Comparison of ENCODE assay signal across 9 cellular contexts in genomic region chr16:8866884-8867482, GRCh38. TPM values are rescaled to one million over a fixed set of nuclear protein-coding genes. Genes with fewer than 3 reads are reported as not detected.
DNase-seq lines count a peak whose midpoint lies in the region; ATAC-seq, FAIRE-seq and TF ChIP-seq lines count a peak whose summit lies in the region.
"Had no signal": no experiment of that assay in that cellular context is flagged by ENCODE, and none has a peak within 500 bp of the region (broad histone marks: within the 10 kb centered on the region; RNA-seq: fewer than 3 reads in every experiment).

No MANE protein-coding gene starts in this region.

- peak overlapping the region; percentile 30 for H4K8ac ChIP-seq in trophoblast cell (ENCODE audit: low read depth, low read length)

- H3K9ac ChIP-seq in DND-41 (ENCODE audit: low read depth, low read length) (peak overlapping the region; percentile 79), trophoblast cell (ENCODE audit: low read length) (peak overlapping the region; percentile 95)

- H3K4me3 ChIP-seq in DND-41 (ENCODE audit: low read depth in 1 of 2, low read length in 2 of 2) (peak overlapping the region; percentile 82), Panc1 (ENCODE audit: low read depth in 2 of 2, low read length in 2 of 2) (peak overlapping the region; percentile 81 to 86), trophoblast cell (ENCODE audit: low read depth, low read length) (peak overlapping the region; percentile 85)

- no peak for FAIRE-seq in GM19239 (lab: Jason Lieb, UNC)

- peak overlapping the region; percentile 93 for H3K4ac ChIP-seq in trophoblast cell (ENCODE audit: low read depth, low read length)

- H3K27me3 ChIP-seq in DND-41 (ENCODE audit: insufficient read depth, low read length, poor library complexity), result no peaks in the 10 kb centered on the region
- no peaks in the 10 kb centered on the region for H3K27me3 ChIP-seq in Panc1 (ENCODE audit: control insufficient read depth, insufficient read depth, low read length)
- H3K27me3 ChIP-seq in trophoblast cell (ENCODE audit: insufficient read depth, low read length), result no peaks in the 10 kb centered on the region

- no TSS peak for BruUV-seq in Panc1 (replicated peaks; lab: Mats Ljungman, UMichigan)

- H4K12ac ChIP-seq in trophoblast cell (ENCODE audit: low read depth, low read length), result peak overlapping the region; percentile 6

- peaks cover 60% of the 10 kb centered on the region for H3K36me3 ChIP-seq in DND-41 (ENCODE audit: insufficient read depth, low read length)
- peaks cover 3% of the 10 kb centered on the region; the same call in 1 of the 2 replicates for H3K36me3 ChIP-seq in Panc1 (ENCODE audit: control insufficient read depth, insufficient read depth, low read length)
- H3K36me3 ChIP-seq in trophoblast cell (ENCODE audit: control insufficient read depth in 1 of 2, insufficient read depth in 2 of 2, low read length in 2 of 2), result peaks cover 9 to 11% of the 10 kb centered on the region in 2 experiments

- H2AK5ac ChIP-seq in trophoblast cell (ENCODE audit: low read length), result peak overlapping the region; percentile 87

- H3K79me2 ChIP-seq in DND-41 (ENCODE audit: insufficient read depth, low read length) (peaks cover 75% of the 10 kb centered on the region), trophoblast cell (ENCODE audit: control insufficient read depth, insufficient read depth, low read length, poor library complexity) (peaks cover 45% of the 10 kb centered on the region)

- no CpG with 5 or more reads among the region's 32 CpGs for WGBS in trophoblast cell (ENCODE audit: extremely low coverage, insufficient coverage, insufficient read length)

- H3K14ac ChIP-seq in trophoblast cell (ENCODE audit: low read length), result peak overlapping the region; percentile 90

- peaks cover 61% of the 10 kb centered on the region for H4K20me1 ChIP-seq in DND-41 (ENCODE audit: insufficient read depth, low read length)

- H3K27ac ChIP-seq in DND-41 (ENCODE audit: low read length) (peak overlapping the region; percentile 94), Panc1 (ENCODE audit: low read length) (peak overlapping the region; percentile 96), epithelial cell of prostate (peak overlapping the region; percentile 76), trophoblast cell (ENCODE audit: low read depth, low read length) (peak overlapping the region; percentile 88)

- H2AFZ ChIP-seq in DND-41 (ENCODE audit: low read depth, low read length) (no peak overlapping the region), trophoblast cell (ENCODE audit: insufficient read depth, low read length, poor library complexity) (peak overlapping the region; percentile 37)

- ATAC-seq in DND-41 (ENCODE audit: insufficient read depth, low read depth) (no peak), Panc1 (no peak)

- peaks cover 80% of the 10 kb centered on the region for H3K4me1 ChIP-seq in DND-41 (ENCODE audit: insufficient read depth, low read length)
- H3K4me1 ChIP-seq in Panc1 (ENCODE audit: control insufficient read depth, insufficient read depth, low read length), result peaks cover 58% of the 10 kb centered on the region
- peaks cover 33 to 42% of the 10 kb centered on the region in 2 experiments for H3K4me1 ChIP-seq in trophoblast cell (ENCODE audit: control insufficient read depth in 1 of 2, insufficient read depth in 2 of 2, low read length in 2 of 2)

- peaks cover 30% of the 10 kb centered on the region for H3K79me1 ChIP-seq in trophoblast cell (ENCODE audit: low read length)

- in situ Hi-C loops in Panc1 (cut with HindIII; ENCODE audit: low pct_unique_long_range_greater_than_20kb, low sequenced_read_pairs), result no loop called here

- peak overlapping the region; percentile 71 for H3K18ac ChIP-seq in trophoblast cell (ENCODE audit: low read length)

- TF ChIP-seq CTCF in DND-41 (IDR thresholded peaks at IDR 0.05; ENCODE audit: borderline replicate concordance, extremely low read depth, low read length, poor library complexity, severe bottlenecking) (no peak), Panc1 (IDR thresholded peaks at IDR 0.05) (no peak)

- intact Hi-C loops in Panc1 (cut with micrococcal nuclease; ENCODE audit: unreplicated experiment), result loop anchor here (10.0 kb wide), 2 partner anchors 268 to 292 kb away; no protein-coding TSS in a partner anchor

- POLR2A ChIA-PET in Panc1 (lab: Charles Lee), result no interaction called here

- DNase-seq in DND-41, result no peak
- DNase-seq in Panc1 (ENCODE audit: low read depth, low spot score), result no peak
- DNase-seq in epithelial cell of prostate (ENCODE audit: low read depth, low spot score), result no peak
- DNase-seq in trophoblast cell, result no peak
- DNase-seq in DMS 273 (lab: John Stamatoyannopoulos, UW; ENCODE audit: unreplicated experiment), result no peak
- DNase-seq in GM19239 (ENCODE audit: insufficient read length, low spot score), result no peak
- DNase-seq in NCI-H524 treated with DMSO at 0.1 percent for 48 hours (lab: John Stamatoyannopoulos, UW), result no peak
- no peak for DNase-seq in NK-92 treated with Interleukin-12 subunit alpha and Interleukin-12 subunit beta, amount 100 ng/mL, for 24 hours (lab: John Stamatoyannopoulos, UW)

- H3K4me2 ChIP-seq in DND-41 (ENCODE audit: insufficient read depth, low read length) (peak overlapping the region; percentile 91), trophoblast cell (ENCODE audit: low read length) (peak overlapping the region; percentile 96)

- H3K23ac ChIP-seq in trophoblast cell (ENCODE audit: low read length), result peak overlapping the region; percentile 17

- H2BK5ac ChIP-seq in trophoblast cell (ENCODE audit: low read depth, low read length, poor library complexity), result peak overlapping the region; percentile 77

- no peak overlapping the region for H2BK12ac ChIP-seq in trophoblast cell (ENCODE audit: low read length)

- peak overlapping the region; percentile 91 for H4K91ac ChIP-seq in trophoblast cell (ENCODE audit: low read depth, low read length)

- H2BK120ac ChIP-seq in trophoblast cell (ENCODE audit: insufficient read depth, low read length, poor library complexity), result peak overlapping the region; percentile 87

- CTCF ChIA-PET in Panc1 (lab: Charles Lee), result no interaction called here

- H3K9me3 ChIP-seq in DND-41 (ENCODE audit: insufficient read depth, low read length, severe bottlenecking), result no peaks in the 10 kb centered on the region
- no peaks in the 10 kb centered on the region for H3K9me3 ChIP-seq in Panc1 (ENCODE audit: control insufficient read depth, insufficient read depth, low read depth, low read length)
- H3K9me3 ChIP-seq in trophoblast cell (ENCODE audit: insufficient read depth, low read depth, low read length), result no peaks in the 10 kb centered on the region

RNA-seq across cellular contexts. Expression of gene CARHSP1, which starts 1.8 kb away (rescaled TPM):
- total RNA-seq in Panc1 (2021; ENCODE audit: unreplicated experiment), result 158 TPM
- polyA plus RNA-seq in Panc1 (2012; ENCODE audit: insufficient read length), result 262 TPM
- polyA plus RNA-seq in trophoblast cell (2013), result 111 TPM in 2 replicates

RNA-seq across cellular contexts. Expression of gene LITAFD, which starts 15.2 kb away (rescaled TPM):
- not detected for total RNA-seq in Panc1 (2021; ENCODE audit: unreplicated experiment)
- not detected for polyA plus RNA-seq in Panc1 (2012; ENCODE audit: insufficient read length)
- polyA plus RNA-seq in trophoblast cell (2013), result not detected in 2 replicates
- total RNA-seq: glomerular endothelial cell had no signal
